Comparison of ENCODE assay signal across 10 cellular contexts in the genomic region with DNA sequence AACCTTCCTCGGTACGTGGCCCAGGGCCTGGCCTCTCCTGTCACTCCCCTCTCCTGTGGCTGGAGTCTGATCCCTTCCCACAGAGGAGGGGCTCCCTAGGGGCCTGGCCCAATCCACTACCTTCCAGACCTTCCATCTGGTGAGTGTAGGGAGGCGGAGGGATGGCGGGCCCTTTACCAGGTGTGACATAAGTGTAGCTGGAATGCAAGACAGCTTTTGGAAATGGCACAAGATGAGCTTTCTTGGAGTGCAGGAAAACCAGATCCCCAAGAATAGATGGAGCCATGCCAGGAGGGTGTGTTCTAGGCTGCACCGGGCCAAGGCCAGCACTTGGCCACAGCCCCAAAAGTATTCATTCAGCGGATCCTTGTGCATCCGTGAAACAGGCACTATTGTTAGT. TPM values are rescaled to one million over a fixed set of nuclear protein-coding genes. Genes with fewer than 3 reads are reported as not detected.
A peak's percentile ranks its signal among the peaks of the same experiment; 100 is the strongest.
DNase-seq lines count a peak whose midpoint lies in the region; ATAC-seq and TF ChIP-seq lines count a peak whose summit lies in the region.
"Had no signal": no experiment of that assay in that cellular context is flagged by ENCODE, and none has a peak within 500 bp of the region (broad histone marks: within the 10 kb centered on the region; RNA-seq: fewer than 3 reads in every experiment).

No MANE protein-coding gene starts in this region.

- peaks cover 52% of the 10 kb centered on the region for H3K27me3 Mint-ChIP-seq in stimulated activated memory B cell treated with anti-CD40 and anti-IgM and Interleukin-4, amounts not matched to agents 10 μg/mL and 1 μg/mL and 100 μg/mL, for 72 hours

- TF ChIP-seq CTCF in colonic mucosa (IDR thresholded peaks at IDR 0.05) (no peak), lower lobe of right lung (IDR thresholded peaks at IDR 0.05) (no peak)

- peaks cover 5% of the 10 kb centered on the region for H3K4me1 Mint-ChIP-seq in stimulated activated memory B cell treated with anti-CD40 and anti-IgM and Interleukin-4, amounts not matched to agents 10 μg/mL and 1 μg/mL and 100 μg/mL, for 72 hours

- no peak overlapping the region for H3K4me3 Mint-ChIP-seq in stimulated activated memory B cell treated with anti-CD40 and anti-IgM and Interleukin-4, amounts not matched to agents 10 μg/mL and 1 μg/mL and 100 μg/mL, for 72 hours
- H3K4me3 Mint-ChIP-seq: dendritic cell treated with granulocyte-macrophage colony-stimulating factor and Interleukin-4, amounts not matched to agents 40 ng/mL and 50 ng/mL, for 4 days had no signal

- no peak for DNase-seq in Right ventricle myocardium superior
- DNase-seq in cardiac septum (ENCODE audit: low spot score), result no peak
- peak; percentile 45 for DNase-seq in colonic mucosa
- no peak for DNase-seq in lower lobe of right lung
- DNase-seq in stimulated activated CD4-positive, alpha-beta T cell treated with anti-CD3 and anti-CD28 coated beads, Interleukin-2, amount 100 ng/mL, for 48 hours, result no peak
- DNase-seq in NOMO-1 (lab: John Stamatoyannopoulos, UW; ENCODE audit: unreplicated experiment in 2 of 2), result no peak
- DNase-seq: ACHN had no signal

- no peak overlapping the region for H3K4me3 ChIP-seq in colonic mucosa
- H3K4me3 ChIP-seq in lower lobe of right lung, result no peak overlapping the region

- no peak overlapping the region for H3K27ac Mint-ChIP-seq in stimulated activated memory B cell treated with anti-CD40 and anti-IgM and Interleukin-4, amounts not matched to agents 10 μg/mL and 1 μg/mL and 100 μg/mL, for 72 hours
- H3K27ac Mint-ChIP-seq: dendritic cell treated with granulocyte-macrophage colony-stimulating factor and Interleukin-4, amounts not matched to agents 40 ng/mL and 50 ng/mL, for 4 days had no signal

- intact Hi-C loops in Right ventricle myocardium superior (cut with DNase I), result no loop called here
- intact Hi-C loops in cardiac septum (cut with DNase I), result loop anchor here (5.0 kb wide), 1 partner anchor 83 kb away; no protein-coding TSS in a partner anchor
- intact Hi-C loops in colonic mucosa (cut with DNase I), result loop anchor here (1.0 kb wide), 1 partner anchor 145 kb away; no protein-coding TSS in a partner anchor
- intact Hi-C loops in lower lobe of right lung (cut with DNase I), result loop anchor here (5.0 kb wide), 1 partner anchor 143 kb away; no protein-coding TSS in a partner anchor

- ATAC-seq in Right ventricle myocardium superior (ENCODE audit: poor library complexity), result peak; percentile 19
- ATAC-seq in lower lobe of right lung, result peak; percentile 62 to 68
- no peak for ATAC-seq in HG02884 (IDR thresholded peaks at IDR 0.05; ENCODE audit: unreplicated experiment)
- no peak for ATAC-seq in stimulated activated memory B cell treated with anti-CD40 and anti-IgM and Interleukin-4, amounts not matched to agents 10 μg/mL and 1 μg/mL and 100 μg/mL, for 72 hours

- H3K9me3 Mint-ChIP-seq in stimulated activated memory B cell treated with anti-CD40 and anti-IgM and Interleukin-4, amounts not matched to agents 10 μg/mL and 1 μg/mL and 100 μg/mL, for 72 hours, result no peaks in the 10 kb centered on the region
- H3K9me3 Mint-ChIP-seq: dendritic cell treated with granulocyte-macrophage colony-stimulating factor and Interleukin-4, amounts not matched to agents 40 ng/mL and 50 ng/mL, for 4 days had no signal

- no peaks in the 10 kb centered on the region for H3K36me3 ChIP-seq in colonic mucosa
- no peaks in the 10 kb centered on the region for H3K36me3 ChIP-seq in lower lobe of right lung

- no peaks in the 10 kb centered on the region for H3K36me3 Mint-ChIP-seq in stimulated activated memory B cell treated with anti-CD40 and anti-IgM and Interleukin-4, amounts not matched to agents 10 μg/mL and 1 μg/mL and 100 μg/mL, for 72 hours

- H3K27me3 ChIP-seq in colonic mucosa (no peaks in the 10 kb centered on the region), lower lobe of right lung (ENCODE audit: low read depth) (no peaks in the 10 kb centered on the region)

- H3K9me3 ChIP-seq in colonic mucosa, result no peaks in the 10 kb centered on the region
- H3K9me3 ChIP-seq in lower lobe of right lung, result no peaks in the 10 kb centered on the region

- H3K27ac ChIP-seq in colonic mucosa (no peak overlapping the region), lower lobe of right lung (no peak overlapping the region)

- H3K4me1 ChIP-seq in colonic mucosa (no peaks in the 10 kb centered on the region), lower lobe of right lung (peaks cover 14% of the 10 kb centered on the region)

- peak overlapping the region in 1 of 2 donors; percentile 23 for H3K9ac ChIP-seq in colonic mucosa (ENCODE audit: low read depth in 2 of 2, low read length in 2 of 2)

RNA-seq across cellular contexts. Expression of gene IGFBP5, which starts 30.1 kb away (rescaled TPM):
- 134 TPM for total RNA-seq in Right ventricle myocardium superior
- total RNA-seq in cardiac septum, result 191 TPM
- total RNA-seq in colonic mucosa, result 10 to 100 TPM; 44.6 to 68.2 TPM
- total RNA-seq in lower lobe of right lung, result 145 TPM

RNA-seq across cellular contexts. Expression of gene IGFBP2, which starts 32.0 kb away (rescaled TPM):
- total RNA-seq in Right ventricle myocardium superior (51.1 TPM), cardiac septum (785 TPM), colonic mucosa (100 to 1,000 TPM; 106 to 177 TPM), lower lobe of right lung (37.7 TPM)

Comparison
In these comparisons a context has a peak if more than half of its experiments do, and no peak if none do; other contexts are left out.
1. ATAC-seq: peak in Right ventricle myocardium superior (single experiment) and lower lobe of right lung (2 of 2); none in HG02884 (single experiment) and stimulated activated memory B cell treated with anti-CD40 and anti-IgM and Interleukin-4, amounts not matched to agents 10 μg/mL and 1 μg/mL and 100 μg/mL, for 72 hours (single experiment).